10 cellular contexts compared by ENCODE assay signal in the genomic region with DNA sequence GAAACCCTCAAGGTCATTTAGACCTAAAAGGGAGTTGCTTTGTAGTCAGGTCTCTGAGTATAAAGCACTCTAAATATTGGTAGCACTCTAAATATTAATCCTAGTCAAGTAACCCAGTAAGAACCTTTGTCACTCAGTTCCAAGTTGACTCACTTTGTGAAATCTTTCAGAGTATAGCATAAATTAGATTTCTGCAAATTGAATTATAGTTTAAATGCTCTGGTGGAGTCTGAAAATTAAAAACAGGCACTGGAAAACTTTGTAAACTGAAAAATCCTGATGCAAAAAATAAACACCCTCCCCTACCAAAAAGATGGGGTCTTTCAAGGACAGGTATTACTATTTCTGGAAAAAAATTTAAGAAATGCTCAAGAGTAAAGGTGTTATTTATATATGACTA.
"Had no signal": no experiment of that assay in that cellular context is flagged by ENCODE, and none has a peak within 500 bp of the region (broad histone marks: within the 10 kb centered on the region; RNA-seq: fewer than 3 reads in every experiment).

No MANE protein-coding gene starts in this region.

- H3K9me3 Mint-ChIP-seq: GM23338, H9 had no signal

- DNase-seq: GM23248, GOT3, H7, H9, HCEC 1CT had no signal

- H3K27ac ChIP-seq: GM23248 had no signal

- ATAC-seq: GM23338, HCT116 had no signal

- H3K36me3 ChIP-seq: HAP-1 had no signal

- H3K9ac ChIP-seq: GM23248 had no signal

- H3K4me3 Mint-ChIP-seq: GM23338, H9 had no signal

- H3K27ac Mint-ChIP-seq: GM23338, H9 had no signal

- H2AFZ ChIP-seq: GM23248, GM23338 had no signal

- FAIRE-seq: H1, H54 had no signal

- H3K4me3 ChIP-seq: GM23248, GM23338, HAP-1 had no signal

- H3K9me3 ChIP-seq: HAP-1 had no signal

- H3K4me2 ChIP-seq: GM23338 had no signal

- H3K4me1 ChIP-seq: HAP-1 had no signal
